Comparison of ENCODE assay signal across 24 cellular contexts in the genomic region with DNA sequence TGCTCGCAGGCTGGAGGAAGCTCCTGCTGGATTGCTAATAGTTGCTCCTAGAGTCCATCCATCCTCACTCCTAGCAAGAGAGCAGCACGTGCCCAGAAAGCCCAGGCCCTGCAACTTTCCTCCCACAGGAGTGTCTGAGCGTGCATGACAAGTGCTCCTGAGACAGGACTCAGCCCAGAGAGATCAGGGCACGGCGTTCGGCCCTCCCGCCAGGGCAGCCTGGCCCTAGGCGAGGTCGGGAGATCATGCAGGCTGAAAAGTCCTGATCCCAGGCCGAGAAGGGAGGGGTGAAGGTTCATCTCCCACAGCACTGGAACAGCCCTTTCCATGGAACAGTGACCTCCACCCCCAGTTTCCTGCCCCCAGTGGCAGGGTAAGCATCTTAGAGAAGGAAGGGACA.
"Had no signal": no experiment of that assay in that cellular context is flagged by ENCODE, and none has a peak within 500 bp of the region (broad histone marks: within the 10 kb centered on the region; RNA-seq: fewer than 3 reads in every experiment).

No MANE protein-coding gene starts in this region.

- H3K27ac ChIP-seq: ascending aorta, body of pancreas, SK-N-MC, VCaP had no signal

- H3K9me3 ChIP-seq: ascending aorta, body of pancreas had no signal

- H3K4me3 Mint-ChIP-seq: activated CD4-positive, alpha-beta memory T cell treated with anti-CD3 and anti-CD28 coated beads, Interleukin-2, amount 10 ng/mL, durations not matched to agents 7 days and 5 days; activated CD4-positive, alpha-beta T cell treated with anti-CD3 and anti-CD28 coated beads for 36 hours; activated naive CD8-positive, alpha-beta T cell treated with anti-CD3 and anti-CD28 coated beads, Interleukin-2, amount 50 U/mL, for 24 hours; IgD-negative memory B cell; T-cell had no signal

- ATAC-seq: activated CD4-positive, alpha-beta T cell treated with anti-CD3 and anti-CD28 coated beads for 36 hours; activated naive CD4-positive, alpha-beta T cell treated with anti-CD3 and anti-CD28 coated beads, Interleukin-2, amount 50 U/mL, for 72 hours; activated naive CD8-positive, alpha-beta T cell treated with anti-CD3 and anti-CD28 coated beads, Interleukin-2, amount 50 U/mL, for 24 hours; body of pancreas; Right ventricle myocardium inferior; T-cell had no signal

- H3K27ac Mint-ChIP-seq: activated CD4-positive, alpha-beta memory T cell treated with anti-CD3 and anti-CD28 coated beads, Interleukin-2, amount 10 ng/mL, durations not matched to agents 7 days and 5 days; activated CD4-positive, alpha-beta T cell treated with anti-CD3 and anti-CD28 coated beads for 36 hours; activated naive CD4-positive, alpha-beta T cell treated with anti-CD3 and anti-CD28 coated beads, Interleukin-2, amount 50 U/mL, for 72 hours; activated naive CD8-positive, alpha-beta T cell treated with anti-CD3 and anti-CD28 coated beads, Interleukin-2, amount 50 U/mL, for 24 hours; IgD-negative memory B cell; T-cell had no signal

- DNase-seq: activated CD4-positive, alpha-beta memory T cell treated with anti-CD3 and anti-CD28 coated beads, Interleukin-2, amount 10 ng/mL, durations not matched to agents 7 days and 5 days; activated CD4-positive, alpha-beta T cell treated with anti-CD3 and anti-CD28 coated beads for 36 hours; activated CD4-positive, alpha-beta T cell treated with anti-CD3 and anti-CD28 coated beads, Interleukin-2, amount 50 U/mL, for 1 hour; activated CD8-positive, alpha-beta memory T cell treated with anti-CD3 and anti-CD28 coated beads, Interleukin-2, amount 50 U/mL, for 4 hours; activated effector memory CD4-positive, alpha-beta T cell treated with Interleukin-2 at 50 U/mL for 16 hours; activated naive CD4-positive, alpha-beta T cell treated with Interleukin-2 at 50 U/mL for 16 hours; activated naive CD8-positive, alpha-beta T cell treated with anti-CD3 and anti-CD28 coated beads, Interleukin-2, amount 50 U/mL, for 24 hours; amniotic stem cell; body of pancreas; KG1; NCI-H1048; NCI-H146; NCI-H187 treated with DMSO at 0.1 percent for 48 hours; NCI-H2171 treated with DMSO at 0.1 percent for 48 hours; NCI-H226; NCI-H526; NCI-H774; T-cell had no signal

- H3K4me1 Mint-ChIP-seq: activated CD4-positive, alpha-beta T cell treated with anti-CD3 and anti-CD28 coated beads for 36 hours; activated naive CD8-positive, alpha-beta T cell treated with anti-CD3 and anti-CD28 coated beads, Interleukin-2, amount 50 U/mL, for 24 hours; T-cell had no signal

- H3K9me3 Mint-ChIP-seq: activated CD4-positive, alpha-beta memory T cell treated with anti-CD3 and anti-CD28 coated beads, Interleukin-2, amount 10 ng/mL, durations not matched to agents 7 days and 5 days; activated naive CD4-positive, alpha-beta T cell treated with anti-CD3 and anti-CD28 coated beads, Interleukin-2, amount 50 U/mL, for 72 hours; activated naive CD8-positive, alpha-beta T cell treated with anti-CD3 and anti-CD28 coated beads, Interleukin-2, amount 50 U/mL, for 24 hours; IgD-negative memory B cell; T-cell had no signal

- H3K4me1 ChIP-seq: ascending aorta, body of pancreas had no signal

- H3K36me3 Mint-ChIP-seq: activated naive CD4-positive, alpha-beta T cell treated with anti-CD3 and anti-CD28 coated beads, Interleukin-2, amount 50 U/mL, for 72 hours; T-cell had no signal

- H3K27me3 Mint-ChIP-seq: activated CD4-positive, alpha-beta memory T cell treated with anti-CD3 and anti-CD28 coated beads, Interleukin-2, amount 10 ng/mL, durations not matched to agents 7 days and 5 days; activated CD4-positive, alpha-beta T cell treated with anti-CD3 and anti-CD28 coated beads for 36 hours; activated naive CD8-positive, alpha-beta T cell treated with anti-CD3 and anti-CD28 coated beads, Interleukin-2, amount 50 U/mL, for 24 hours had no signal

- H3K27me3 ChIP-seq: ascending aorta, body of pancreas had no signal

- H3K4me3 ChIP-seq: ascending aorta, body of pancreas, SK-N-MC had no signal

- H3K36me3 ChIP-seq: ascending aorta had no signal
